ENCODE assay signal across 10 cellular contexts in the genomic region with DNA sequence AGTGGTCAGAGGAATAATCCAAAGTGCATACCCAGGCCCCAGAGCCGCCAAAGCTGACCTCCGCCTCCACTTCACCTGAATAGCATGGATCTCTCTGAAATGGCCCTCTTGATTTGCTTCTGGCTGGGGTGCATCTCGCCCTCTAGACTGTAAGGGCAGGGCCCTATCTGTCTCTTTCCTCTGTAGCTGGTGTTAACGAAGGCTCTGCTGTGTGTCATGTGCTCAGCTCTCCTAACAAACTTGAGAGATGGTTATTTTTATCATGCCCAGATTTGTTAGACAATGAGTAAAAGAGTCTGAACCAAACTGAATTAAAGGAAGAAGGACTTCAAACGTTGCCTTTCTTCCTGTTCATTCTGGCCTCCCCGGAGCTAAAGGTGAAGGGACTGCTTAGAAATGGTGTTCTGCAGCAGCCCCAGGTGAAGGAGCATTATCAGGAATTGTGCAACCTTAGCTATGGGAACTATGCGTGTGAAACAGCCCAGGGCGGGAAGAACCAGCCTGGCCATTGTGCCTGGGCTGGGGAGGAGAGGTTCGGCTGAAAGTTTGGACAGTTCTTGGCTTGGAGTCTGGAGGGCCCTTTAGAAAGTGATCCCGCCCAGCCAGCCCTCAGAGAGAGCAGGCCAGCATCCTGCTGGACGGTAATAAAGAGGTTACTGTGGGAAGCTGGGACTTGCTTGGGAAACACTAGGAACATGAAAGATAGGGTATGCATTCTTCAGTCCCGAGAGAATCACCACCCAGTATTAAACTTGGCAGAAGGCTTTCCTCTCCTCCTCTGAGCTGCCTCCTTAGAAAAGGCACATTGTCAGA.
DNase-seq lines count a peak whose midpoint lies in the region; ATAC-seq and TF ChIP-seq lines count a peak whose summit lies in the region.
"Had no signal": no experiment of that assay in that cellular context is flagged by ENCODE, and none has a peak within 500 bp of the region (broad histone marks: within the 10 kb centered on the region; RNA-seq: fewer than 3 reads in every experiment).

No MANE protein-coding gene starts in this region.

- DNase-seq in AG10803 (ENCODE audit: low read depth) (peak; percentile 65), PC-3 (peak; percentile 48), mucosa of descending colon (peak in 1 of 3 donors; percentile 32), GM20000 (ENCODE audit: low spot score) (no peak), chondrocyte (ENCODE audit: low spot score) (no peak), OCI-LY7 (ENCODE audit: low spot score) (no peak)
- DNase-seq: activated naive CD8-positive, alpha-beta T cell treated with anti-CD3 and anti-CD28 coated beads, Interleukin-2, amount 50 U/mL, for 24 hours; heart right ventricle had no signal

- TF ChIP-seq CTCF in AG10803 (conservative IDR thresholded peaks at IDR 0.05; ENCODE audit: low read length) (no peak), PC-3 (conservative IDR thresholded peaks at IDR 0.05; ENCODE audit: low read depth, low read length) (no peak), mucosa of descending colon (IDR thresholded peaks at IDR 0.05) (no peak), GM20000 (IDR thresholded peaks at IDR 0.05; ENCODE audit: extremely low read depth, missing control alignments) (no peak), chondrocyte (IDR thresholded peaks at IDR 0.05) (no peak), OCI-LY7 (conservative IDR thresholded peaks at IDR 0.05; ENCODE audit: low read length) (no peak)

- POLR2A ChIA-PET in PC-3 (lab: Charles Lee; ENCODE audit: unreplicated experiment) (no interaction called here), OCI-LY7 (lab: Charles Lee) (no interaction called here)

- peak overlapping the region; percentile 54 for H3K9ac ChIP-seq in PC-3 (ENCODE audit: low read length)

- H3K9me3 ChIP-seq in PC-3 (ENCODE audit: low read length) = no peaks in the 10 kb centered on the region
- H3K9me3 ChIP-seq in mucosa of descending colon = no peaks in the 10 kb centered on the region
- no peaks in the 10 kb centered on the region for H3K9me3 ChIP-seq in OCI-LY7 (ENCODE audit: low read length)
- H3K9me3 ChIP-seq: heart right ventricle had no signal

- H3K27me3 Mint-ChIP-seq in chondrocyte (ENCODE audit: low read depth) = no peaks in the 10 kb centered on the region

- peaks cover 15% of the 10 kb centered on the region for H3K4me1 Mint-ChIP-seq in chondrocyte (ENCODE audit: low read depth)
- H3K4me1 Mint-ChIP-seq: activated naive CD8-positive, alpha-beta T cell treated with anti-CD3 and anti-CD28 coated beads, Interleukin-2, amount 50 U/mL, for 24 hours had no signal

- no peaks in the 10 kb centered on the region for H3K9me3 Mint-ChIP-seq in chondrocyte (ENCODE audit: low read depth)
- H3K9me3 Mint-ChIP-seq: activated naive CD8-positive, alpha-beta T cell treated with anti-CD3 and anti-CD28 coated beads, Interleukin-2, amount 50 U/mL, for 24 hours had no signal

- H3K79me2 ChIP-seq in PC-3 (ENCODE audit: low read length) (peaks cover 82% of the 10 kb centered on the region), OCI-LY7 (ENCODE audit: insufficient read depth, low read depth, low read length) (no peaks in the 10 kb centered on the region)

- H3K36me3 Mint-ChIP-seq in chondrocyte (ENCODE audit: low read depth) = no peaks in the 10 kb centered on the region

- CTCF ChIA-PET in PC-3 (lab: Charles Lee) = interaction anchor here (0.5 kb wide), 1 partner anchor 282 kb away, joined by 3 read pairs; no protein-coding TSS in a partner anchor
- CTCF ChIA-PET in OCI-LY7 (lab: Charles Lee; ENCODE audit: unreplicated experiment) = interaction anchor here (0.5 kb wide), 1 partner anchor 176 kb away, joined by 3 read pairs; no protein-coding TSS in a partner anchor

- no peak overlapping the region for H3K4me3 Mint-ChIP-seq in chondrocyte (ENCODE audit: unreplicated experiment)
- H3K4me3 Mint-ChIP-seq: activated naive CD8-positive, alpha-beta T cell treated with anti-CD3 and anti-CD28 coated beads, Interleukin-2, amount 50 U/mL, for 24 hours had no signal

- H4K20me1 ChIP-seq in PC-3 (ENCODE audit: low read length) = no peaks in the 10 kb centered on the region
- no peaks in the 10 kb centered on the region for H4K20me1 ChIP-seq in OCI-LY7 (ENCODE audit: insufficient read depth, low read length)

- BruUV-seq in PC-3 (replicated peaks; lab: Mats Ljungman, UMichigan) = TSS peak; percentile 68
- no TSS peak for BruUV-seq in OCI-LY7 (replicated peaks; lab: Mats Ljungman, UMichigan)

- no peaks in the 10 kb centered on the region for H3K36me3 ChIP-seq in PC-3 (ENCODE audit: low read depth, low read length)
- no peaks in the 10 kb centered on the region for H3K36me3 ChIP-seq in mucosa of descending colon (ENCODE audit: low read depth)
- no peaks in the 10 kb centered on the region for H3K36me3 ChIP-seq in OCI-LY7 (ENCODE audit: insufficient read depth, low read length)
- H3K36me3 ChIP-seq: heart right ventricle had no signal

- ATAC-seq in PC-3 (peak; percentile 4), esophagus mucosa (peak; percentile 66), mucosa of descending colon (peak; percentile 49), HG03457 (IDR thresholded peaks at IDR 0.05; ENCODE audit: unreplicated experiment) (no peak)
- ATAC-seq: activated naive CD8-positive, alpha-beta T cell treated with anti-CD3 and anti-CD28 coated beads, Interleukin-2, amount 50 U/mL, for 24 hours had no signal

- peaks cover 71% of the 10 kb centered on the region for H3K4me1 ChIP-seq in PC-3 (ENCODE audit: insufficient read depth, low read length)
- peaks cover 8% of the 10 kb centered on the region for H3K4me1 ChIP-seq in mucosa of descending colon (ENCODE audit: low read depth)
- no peaks in the 10 kb centered on the region for H3K4me1 ChIP-seq in OCI-LY7 (ENCODE audit: insufficient read depth, low read length, poor library complexity, severe bottlenecking)

- H3K27ac ChIP-seq in PC-3 (ENCODE audit: low read length) (peak overlapping the region; percentile 93), OCI-LY7 (ENCODE audit: low read depth, low read length, poor library complexity, severe bottlenecking) (no peak overlapping the region)
- H3K27ac ChIP-seq: heart right ventricle had no signal

- H3K9me2 ChIP-seq in PC-3 (replicated peaks; ENCODE audit: low read length) (no peaks in the 10 kb centered on the region), OCI-LY7 (ENCODE audit: insufficient read depth, low read length) (no peaks in the 10 kb centered on the region)

- H3K27ac Mint-ChIP-seq in chondrocyte (ENCODE audit: unreplicated experiment) = no peak overlapping the region
- H3K27ac Mint-ChIP-seq: activated naive CD8-positive, alpha-beta T cell treated with anti-CD3 and anti-CD28 coated beads, Interleukin-2, amount 50 U/mL, for 24 hours had no signal

- H3K4me3 ChIP-seq in AG10803 (ENCODE audit: low read length) = no peak overlapping the region
- H3K4me3 ChIP-seq in PC-3 (ENCODE audit: low read length) = peak overlapping the region; percentile 43; the same call in 1 of the 2 replicates
- H3K4me3 ChIP-seq in mucosa of descending colon = no peak overlapping the region
- no peak overlapping the region for H3K4me3 ChIP-seq in OCI-LY7 (ENCODE audit: low read depth, low read length, poor library complexity, severe bottlenecking)
- H3K4me3 ChIP-seq: heart right ventricle had no signal

- no peaks in the 10 kb centered on the region for H3F3A ChIP-seq in PC-3 (ENCODE audit: low read length, unreplicated experiment)

- no peak overlapping the region for H2AFZ ChIP-seq in PC-3 (ENCODE audit: low read length)
- no peak overlapping the region for H2AFZ ChIP-seq in OCI-LY7 (ENCODE audit: low read length)

- intact Hi-C loops in PC-3 (cut with micrococcal nuclease) = loop anchor here (1.0 to 5.0 kb wide), 2 partner anchors 47 to 70 kb away; no protein-coding TSS in a partner anchor
- intact Hi-C loops in mucosa of descending colon (cut with DNase I, micrococcal nuclease) = no loop called here
- intact Hi-C loops in OCI-LY7 (cut with micrococcal nuclease; ENCODE audit: unreplicated experiment) = no loop called here

- H3K4me2 ChIP-seq in PC-3 (ENCODE audit: low read length) = peak overlapping the region; percentile 82
- H3K4me2 ChIP-seq in OCI-LY7 (ENCODE audit: low read length) = no peak overlapping the region

- no peaks in the 10 kb centered on the region for H3K27me3 ChIP-seq in PC-3 (ENCODE audit: low read length)

Comparison
In these comparisons a context has a peak if more than half of its experiments do, and no peak if none do; other contexts are left out.
1. DNase-seq: peak in AG10803 (single experiment) and PC-3 (single experiment); none in GM20000 (single experiment), chondrocyte (single experiment) and OCI-LY7 (single experiment).